In genomic region chr2:216003876-216004275, GRCh38 we compare ENCODE assay signal across 20 cellular contexts. TPM values are rescaled to one million over a fixed set of nuclear protein-coding genes. Genes with fewer than 3 reads are reported as not detected.
DNase-seq lines count a peak whose midpoint lies in the region; ATAC-seq, FAIRE-seq and TF ChIP-seq lines count a peak whose summit lies in the region.
"Had no signal": no experiment of that assay in that cellular context is flagged by ENCODE, and none has a peak within 500 bp of the region (broad histone marks: within the 10 kb centered on the region; RNA-seq: fewer than 3 reads in every experiment).

No MANE protein-coding gene starts in this region.

- H3K18ac ChIP-seq in H1 (ENCODE audit: extremely low read depth, low read length) = no peak overlapping the region

- no peaks in the 10 kb centered on the region for H3K27me3 Mint-ChIP-seq in activated naive CD4-positive, alpha-beta T cell treated with anti-CD3 and anti-CD28 coated beads, Interleukin-2, amount 50 U/mL, for 24 hours
- no peaks in the 10 kb centered on the region for H3K27me3 Mint-ChIP-seq in stimulated activated naive B cell treated with anti-CD40 and anti-IgM and Interleukin-4, amounts not matched to agents 10 μg/mL and 1 μg/mL and 100 μg/mL, for 72 hours

- peaks cover 85% of the 10 kb centered on the region for H3K79me2 ChIP-seq in Loucy (ENCODE audit: insufficient read depth, low read length)
- peaks cover 0 to 76% of the 10 kb centered on the region in 2 experiments; a peak in 2 of 4 replicates for H3K79me2 ChIP-seq in H1 (ENCODE audit: control insufficient read depth in 1 of 2, insufficient read depth in 2 of 2, low read length in 2 of 2)

- no peak for TF ChIP-seq CTCF in Loucy (conservative IDR thresholded peaks at IDR 0.05; ENCODE audit: low read length)
- TF ChIP-seq CTCF in H1 (IDR thresholded peaks at IDR 0.05; ENCODE audit: control extremely low read depth in 1 of 3, insufficient read depth in 1 of 3, low read depth in 1 of 3, low read length in 3 of 3) = no peak

- H4K8ac ChIP-seq in H1 (ENCODE audit: extremely low read depth, insufficient read depth, low read length) = no peak overlapping the region

- H3K4me3 ChIP-seq in Loucy (ENCODE audit: low read length, poor library complexity, severe bottlenecking) (peak overlapping the region; percentile 78), H1 (ENCODE audit: extremely low read depth in 1 of 4, insufficient read depth in 2 of 4, low read depth in 3 of 4, low read length in 4 of 4) (no peak overlapping the region)
- H3K4me3 ChIP-seq: lower lobe of right lung had no signal

- POLR2A ChIA-PET in H1 (lab: Charles Lee; ENCODE audit: partially characterized antibody) = interaction anchor here (1.3 kb wide), 1 partner anchor 9 kb away, joined by 5 read pairs; the partner anchor contains the start of gene MREG

- H2AFZ ChIP-seq in Loucy (ENCODE audit: low read length) = no peak overlapping the region
- no peak overlapping the region for H2AFZ ChIP-seq in H1 (ENCODE audit: low read length)

- no peak overlapping the region for H2BK120ac ChIP-seq in H1 (replicated peaks; ENCODE audit: low read depth, low read length)

- peak overlapping the region; percentile 91 for H3K4me2 ChIP-seq in Loucy (ENCODE audit: low read depth, low read length, poor library complexity, severe bottlenecking)
- no peak overlapping the region for H3K4me2 ChIP-seq in H1 (ENCODE audit: insufficient read depth in 1 of 2, low read depth in 2 of 2, low read length in 2 of 2)

- H3K23me2 ChIP-seq in H1 (ENCODE audit: low read depth, low read length) = no peaks in the 10 kb centered on the region

- no peak overlapping the region for H2AK5ac ChIP-seq in H1 (ENCODE audit: low read depth, low read length)

- H2BK5ac ChIP-seq in H1 (ENCODE audit: low read depth, low read length) = no peak overlapping the region; the same call in 1 of the 2 replicates

- no peak overlapping the region for H3K4ac ChIP-seq in H1 (replicated peaks; ENCODE audit: insufficient read length, low read depth, low read length)

- peaks cover 10% of the 10 kb centered on the region for H3K79me1 ChIP-seq in H1 (ENCODE audit: low read depth, low read length)

- H3K4me3 Mint-ChIP-seq in activated naive CD4-positive, alpha-beta T cell treated with anti-CD3 and anti-CD28 coated beads, Interleukin-2, amount 50 U/mL, for 24 hours = no peak overlapping the region
- H3K4me3 Mint-ChIP-seq in stimulated activated naive B cell treated with anti-CD40 and anti-IgM and Interleukin-4, amounts not matched to agents 10 μg/mL and 1 μg/mL and 100 μg/mL, for 72 hours = peak overlapping the region; percentile 60 to 76

- no peak for DNase-seq in activated naive CD4-positive, alpha-beta T cell treated with Interleukin-2 at 50 U/mL for 16 hours
- DNase-seq in H1 (ENCODE audit: low read depth in 1 of 2, low spot score in 2 of 2) (no peak), NCI-H1048 (lab: John Stamatoyannopoulos, UW) (no peak), GM19238 (ENCODE audit: insufficient read length, low spot score) (no peak)
- no peak for DNase-seq in stimulated activated naive B cell treated with anti-CD40 and anti-IgM and Interleukin-4, amounts not matched to agents 10 μg/mL and 1 μg/mL and 100 μg/mL, for 72 hours
- DNase-seq: cortex of kidney; foreskin fibroblast; GDM1; hippocampal formation; lower lobe of right lung; NCI-H146; NCI-H2171; NCI-H524 treated with DMSO at 0.1 percent for 48 hours; retina; stimulated activated CD4-positive, alpha-beta T cell treated with anti-CD3 and anti-CD28 coated beads, Interleukin-4, amount 100 ng/mL, for 4 hours; substantia nigra had no signal

- WGBS in H1 (ENCODE audit: extremely low coverage in 1 of 2, insufficient coverage in 1 of 2, insufficient read length in 1 of 2, insufficient replicate concordance in 2 of 2, low coverage in 1 of 2, low lambda C conversion rate in 2 of 2, missing lambda C conversion rate in 1 of 2), 2 experiments = 67% methylated on average over 1 of the region's 1 CpG; no CpG with 5 or more reads in 1 of the 2 experiments

- no peak overlapping the region for H2BK12ac ChIP-seq in H1 (ENCODE audit: low read depth, low read length)

- H3K27ac ChIP-seq in H1 (ENCODE audit: low read depth, low read length) = no peak overlapping the region
- H3K27ac ChIP-seq: C4-2B, lower lobe of right lung had no signal

- ATAC-seq in stimulated activated naive B cell treated with anti-CD40 and anti-IgM and Interleukin-4, amounts not matched to agents 10 μg/mL and 1 μg/mL and 100 μg/mL, for 72 hours (replicated peaks) = no peak
- ATAC-seq: lower lobe of right lung had no signal

- H3K27me3 ChIP-seq in Loucy (ENCODE audit: insufficient read depth, low read length, poor library complexity, severe bottlenecking) (no peaks in the 10 kb centered on the region), H1 (replicated peaks in 1 of 4; ENCODE audit: control insufficient read depth in 3 of 4, extremely low read depth in 1 of 4, insufficient read depth in 3 of 4, low read length in 3 of 4) (no peaks in the 10 kb centered on the region)

- peaks cover 32% of the 10 kb centered on the region for H3K4me1 Mint-ChIP-seq in activated naive CD4-positive, alpha-beta T cell treated with anti-CD3 and anti-CD28 coated beads, Interleukin-2, amount 50 U/mL, for 24 hours
- H3K4me1 Mint-ChIP-seq in stimulated activated naive B cell treated with anti-CD40 and anti-IgM and Interleukin-4, amounts not matched to agents 10 μg/mL and 1 μg/mL and 100 μg/mL, for 72 hours = peaks cover 11 to 37% of the 10 kb centered on the region in 2 donors

- no peaks in the 10 kb centered on the region for H4K20me1 ChIP-seq in Loucy (ENCODE audit: insufficient read depth, low read length, poor library complexity, severe bottlenecking)
- H4K20me1 ChIP-seq in H1 (replicated peaks in 1 of 2; ENCODE audit: control insufficient read depth in 1 of 2, insufficient read depth in 2 of 2, low read length in 2 of 2) = peaks cover 0 to 5% of the 10 kb centered on the region in 2 experiments

- H3K23ac ChIP-seq in H1 (ENCODE audit: insufficient read length) = no peak overlapping the region

- H3K27ac Mint-ChIP-seq in activated naive CD4-positive, alpha-beta T cell treated with anti-CD3 and anti-CD28 coated beads, Interleukin-2, amount 50 U/mL, for 24 hours = peak overlapping the region; percentile 36
- peak overlapping the region; percentile 98 for H3K27ac Mint-ChIP-seq in stimulated activated naive B cell treated with anti-CD40 and anti-IgM and Interleukin-4, amounts not matched to agents 10 μg/mL and 1 μg/mL and 100 μg/mL, for 72 hours

- H3K36me3 ChIP-seq in Loucy (ENCODE audit: insufficient read depth, low read length) (no peaks in the 10 kb centered on the region; the same call in 1 of the 2 replicates), H1 (ENCODE audit: control insufficient read depth in 2 of 4, insufficient read depth in 4 of 4, low read length in 3 of 4) (no peaks in the 10 kb centered on the region)
- H3K36me3 ChIP-seq: lower lobe of right lung had no signal

- no peak for TF ChIP-seq POLR2A in H1 (IDR thresholded peaks at IDR 0.05; ENCODE audit: control extremely low read depth in 1 of 2, low read depth in 2 of 2, low read length in 2 of 2)

- H3K9me2 ChIP-seq in Loucy (replicated peaks; ENCODE audit: low read depth, low read length) = no peaks in the 10 kb centered on the region

- 0 out of 2 replicates have a peak overlapping the region, but pooled peaks have one; percentile 49 for H2BK15ac ChIP-seq in H1 (ENCODE audit: low read length)

- peaks cover 10% of the 10 kb centered on the region for H3F3A ChIP-seq in Loucy (ENCODE audit: low read depth)

- H3K9me3 Mint-ChIP-seq in activated naive CD4-positive, alpha-beta T cell treated with anti-CD3 and anti-CD28 coated beads, Interleukin-2, amount 50 U/mL, for 24 hours = no peaks in the 10 kb centered on the region
- H3K9me3 Mint-ChIP-seq in stimulated activated naive B cell treated with anti-CD40 and anti-IgM and Interleukin-4, amounts not matched to agents 10 μg/mL and 1 μg/mL and 100 μg/mL, for 72 hours = peaks cover 0 to 5% of the 10 kb centered on the region in 2 donors

- no peak overlapping the region for H3K56ac ChIP-seq in H1 (replicated peaks; ENCODE audit: insufficient read length, low read depth, low read length)

- no peak overlapping the region for H4K91ac ChIP-seq in H1 (replicated peaks; ENCODE audit: insufficient read length, low read length)

- CTCF ChIA-PET in H1 (lab: Charles Lee; ENCODE audit: partially characterized antibody) = interaction anchor here (1.2 kb wide), 1 partner anchor 54 kb away, joined by 6 read pairs; no protein-coding TSS in a partner anchor

- no peak overlapping the region for H4K5ac ChIP-seq in H1 (ENCODE audit: insufficient read length, low read depth, low read length)

- no peak overlapping the region for H3K14ac ChIP-seq in H1 (ENCODE audit: insufficient read length)

- no peaks in the 10 kb centered on the region for H3K9me3 ChIP-seq in Loucy (ENCODE audit: insufficient read depth, low read depth, low read length)
- H3K9me3 ChIP-seq in H1 (ENCODE audit: insufficient read depth in 2 of 2, low read depth in 1 of 2, low read length in 1 of 2) = no peaks in the 10 kb centered on the region
- H3K9me3 ChIP-seq: lower lobe of right lung had no signal

- H2BK20ac ChIP-seq in H1 (ENCODE audit: low read length) = no peak overlapping the region

- peaks cover 2% of the 10 kb centered on the region for H3K36me3 Mint-ChIP-seq in activated naive CD4-positive, alpha-beta T cell treated with anti-CD3 and anti-CD28 coated beads, Interleukin-2, amount 50 U/mL, for 24 hours
- peaks cover 17 to 29% of the 10 kb centered on the region in 2 donors for H3K36me3 Mint-ChIP-seq in stimulated activated naive B cell treated with anti-CD40 and anti-IgM and Interleukin-4, amounts not matched to agents 10 μg/mL and 1 μg/mL and 100 μg/mL, for 72 hours

- H3K4me1 ChIP-seq in Loucy (ENCODE audit: insufficient read depth, low read length, poor library complexity, severe bottlenecking) (peaks cover 76% of the 10 kb centered on the region), H1 (replicated peaks in 1 of 4; ENCODE audit: control insufficient read depth in 3 of 4, insufficient read depth in 4 of 4, low read length in 3 of 4) (peaks cover 7 to 29% (median 14%) of the 10 kb centered on the region in 4 experiments)

- FAIRE-seq in H1 (lab: Jason Lieb, UNC) = no peak
- FAIRE-seq: islet of Langerhans had no signal

- H3K9ac ChIP-seq in Loucy (ENCODE audit: low read depth, low read length, poor library complexity, severe bottlenecking) = peak overlapping the region; percentile 87
- no peak overlapping the region; a peak in 1 of 7 replicates for H3K9ac ChIP-seq in H1 (replicated peaks in 1 of 4; ENCODE audit: extremely low read depth in 1 of 4, low read depth in 3 of 4, low read length in 3 of 4)

- no peak for TF ChIP-seq RAD21 in H1 (IDR thresholded peaks at IDR 0.05 in 1 of 2, conservative IDR thresholded peaks at IDR 0.05 in 1 of 2; ENCODE audit: low read depth in 2 of 2, low read length in 2 of 2)

- no peak for TF ChIP-seq EP300 in H1 (IDR thresholded peaks at IDR 0.05; ENCODE audit: borderline replicate concordance in 1 of 2, low read depth in 2 of 2, low read length in 2 of 2)

RNA-seq across cellular contexts. Expression of gene MREG, which starts 9.5 kb away (rescaled TPM):
- 28.4 and 31.9 TPM in 2 replicates for total RNA-seq in H1 (2021; fragmentation: NEBNext Ultra II Directional; extraction: Animal tissue kit (Norgen Biotek cat#: 25700))
- polyA plus RNA-seq in H1 (2011; rRNA removed) = 5.7 and 7.5 TPM in 2 replicates
- 9.8 TPM for polyA plus RNA-seq in H1 (2011; cell fraction: cytosol; rRNA removed)
- 10.7 TPM for polyA plus RNA-seq in H1 (2011; cell fraction: nucleus; rRNA removed)
- polyA plus RNA-seq in H1 (2012, experiment 1 of 2) = 15.4 to 24.4 TPM (median 17.9 TPM) in 4 replicates
- polyA plus RNA-seq in H1 (2012, experiment 2 of 2) = 13.0 TPM
- 14.0 TPM for polyA plus RNA-seq in H1 (2013, experiment 1 of 2)
- 13.2 TPM for polyA plus RNA-seq in H1 (2013, experiment 2 of 2)
- polyA minus RNA-seq in H1 (2011; rRNA and poly(A)+ RNA removed) = 14.5 and 20.8 TPM in 2 replicates
- polyA minus RNA-seq in H1 (2011; cell fraction: cytosol; rRNA and poly(A)+ RNA removed) = 11.8 TPM
- 18.4 TPM for polyA minus RNA-seq in H1 (2011; cell fraction: nucleus; rRNA and poly(A)+ RNA removed)
